21 cellular contexts compared by ENCODE assay signal in the genomic region with DNA sequence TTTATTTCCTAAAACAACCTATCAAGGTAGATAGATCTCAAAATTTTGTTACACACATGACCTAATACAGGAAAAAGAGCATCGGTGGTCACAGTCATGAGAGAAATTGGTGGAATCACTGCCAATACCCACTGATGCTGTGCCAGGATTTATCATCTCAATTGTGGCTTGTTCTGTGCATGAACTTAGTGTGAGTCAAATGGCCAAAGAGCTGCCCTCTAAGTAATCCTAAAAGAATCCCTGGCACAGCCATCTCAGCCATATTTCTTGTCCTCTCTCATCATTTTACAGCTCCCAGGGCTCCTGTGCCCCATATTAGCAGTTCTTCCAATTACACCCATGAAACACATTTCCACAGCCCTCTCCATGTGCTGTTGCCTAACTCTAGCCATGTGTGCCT. TPM values are rescaled to one million over a fixed set of nuclear protein-coding genes. Genes with fewer than 3 reads are reported as not detected.
"Had no signal": no experiment of that assay in that cellular context is flagged by ENCODE, and none has a peak within 500 bp of the region (broad histone marks: within the 10 kb centered on the region; RNA-seq: fewer than 3 reads in every experiment).

No MANE protein-coding gene starts in this region.

- FAIRE-seq: small intestine had no signal

- H3K27me3 ChIP-seq: colonic mucosa, hepatocyte, right atrium auricular region, tibial nerve, vagina had no signal

- ATAC-seq: activated CD4-positive, alpha-beta T cell treated with anti-CD3 and anti-CD28 coated beads for 36 hours; activated CD8-positive, alpha-beta T cell treated with anti-CD3 and anti-CD28 coated beads for 36 hours; activated T-cell treated with anti-CD3 and anti-CD28 coated beads, Interleukin-2, amount 50 U/mL, for 72 hours; lower lobe of right lung had no signal

- H3K4me3 ChIP-seq: colonic mucosa, esophagus squamous epithelium, hepatocyte, lower lobe of right lung, right atrium auricular region, tibial nerve, vagina had no signal

- H3K27ac ChIP-seq: colonic mucosa, esophagus squamous epithelium, hepatocyte, lower lobe of right lung, right atrium auricular region, tibial nerve, vagina, VCaP had no signal

- H3K36me3 ChIP-seq: colonic mucosa, esophagus squamous epithelium, lower lobe of right lung, right atrium auricular region, tibial nerve, vagina had no signal

- DNase-seq: activated CD4-positive, alpha-beta T cell treated with anti-CD3 and anti-CD28 coated beads for 36 hours; activated CD8-positive, alpha-beta memory T cell treated with anti-CD3 and anti-CD28 coated beads, Interleukin-2, amount 50 U/mL, for 4 hours; activated CD8-positive, alpha-beta T cell treated with anti-CD3 and anti-CD28 coated beads for 36 hours; activated naive CD8-positive, alpha-beta T cell treated with anti-CD3 and anti-CD28 coated beads, Interleukin-2, amount 10 ng/mL, durations not matched to agents 7 days and 5 days; activated T-cell treated with anti-CD3 and anti-CD28 coated beads, Interleukin-2, amount 50 U/mL, for 72 hours; aorta; colonic mucosa; esophagus squamous epithelium; lower lobe of right lung; naive B cell; posterior cingulate gyrus; small intestine; T-helper 9 cell had no signal

- H3K4me1 ChIP-seq: colonic mucosa, esophagus squamous epithelium, lower lobe of right lung, right atrium auricular region, tibial nerve, vagina had no signal

- H3K9me3 ChIP-seq: colonic mucosa, esophagus squamous epithelium, lower lobe of right lung, right atrium auricular region, tibial nerve, vagina had no signal

RNA-seq across cellular contexts. Expression of a gene that starts 6.1 kb away (rescaled TPM):
- total RNA-seq: activated CD4-positive, alpha-beta T cell treated with anti-CD3 and anti-CD28 coated beads for 36 hours; activated CD8-positive, alpha-beta T cell treated with anti-CD3 and anti-CD28 coated beads for 36 hours; activated naive CD8-positive, alpha-beta T cell treated with anti-CD3 and anti-CD28 coated beads, Interleukin-2, amount 10 ng/mL, durations not matched to agents 7 days and 5 days; activated T-cell treated with anti-CD3 and anti-CD28 coated beads, Interleukin-2, amount 50 U/mL, for 72 hours; aorta; cardiac septum; colonic mucosa; esophagus squamous epithelium; hepatocyte; kidney epithelial cell; lower lobe of right lung; right atrium auricular region; subcutaneous adipose tissue; tibial nerve; vagina had no signal
- polyA plus RNA-seq: aorta, hepatocyte, small intestine had no signal

RNA-seq across cellular contexts. Expression of a gene that starts 30.9 kb away (rescaled TPM):
- total RNA-seq: activated CD4-positive, alpha-beta T cell treated with anti-CD3 and anti-CD28 coated beads for 36 hours; activated CD8-positive, alpha-beta T cell treated with anti-CD3 and anti-CD28 coated beads for 36 hours; activated naive CD8-positive, alpha-beta T cell treated with anti-CD3 and anti-CD28 coated beads, Interleukin-2, amount 10 ng/mL, durations not matched to agents 7 days and 5 days; activated T-cell treated with anti-CD3 and anti-CD28 coated beads, Interleukin-2, amount 50 U/mL, for 72 hours; cardiac septum; kidney epithelial cell; right atrium auricular region; subcutaneous adipose tissue; tibial nerve had no signal
